ENCODE assay signal across 21 cellular contexts in genomic region chr10:33370434-33370930, GRCh38.
"Had no signal": no experiment of that assay in that cellular context is flagged by ENCODE, and none has a peak within 500 bp of the region (broad histone marks: within the 10 kb centered on the region; RNA-seq: fewer than 3 reads in every experiment).

No MANE protein-coding gene starts in this region.

- H3K27me3 Mint-ChIP-seq: progenitor cell of endocrine pancreas had no signal

- H3K4me3 ChIP-seq: coronary artery, heart right ventricle, left lung, lung, spleen, thyroid gland, upper lobe of right lung had no signal

- H3K36me3 ChIP-seq: heart right ventricle, left lung, spleen, thyroid gland, upper lobe of right lung had no signal

- H3K4me1 Mint-ChIP-seq: brain; central memory CD8-positive, alpha-beta T cell; natural killer cell had no signal

- DNase-seq: activated gamma-delta T cell treated with Interleukin-2 at 50 U/mL for 16 hours; activated T-cell treated with anti-CD3 and anti-CD28 coated beads, Interleukin-2, amount 50 U/mL, for 1 hour; anterior cingulate cortex; heart right ventricle; kidney glomerular epithelial cell; left lung; natural killer cell; spleen; stimulated activated CD4-positive, alpha-beta T cell treated with anti-CD3 and anti-CD28 coated beads, Interleukin-4, amount 100 ng/mL, for 1 hour; substantia nigra; T-helper 9 cell; thyroid gland; upper lobe of right lung had no signal

- H3K27ac Mint-ChIP-seq: activated naive CD4-positive, alpha-beta T cell treated with anti-CD3 and anti-CD28 coated beads, Interleukin-2, amount 50 U/mL, for 24 hours; brain; natural killer cell; progenitor cell of endocrine pancreas; stimulated activated naive CD8-positive, alpha-beta T cell treated with anti-CD3 and anti-CD28 coated beads, Interleukin-15, Interleukin-2, amounts not matched to agents 100 ng/mL and 50 ng/mL, for 24 hours; WTC11 had no signal

- H3K36me3 Mint-ChIP-seq: activated naive CD4-positive, alpha-beta T cell treated with anti-CD3 and anti-CD28 coated beads, Interleukin-2, amount 50 U/mL, for 24 hours; brain had no signal

- H3K9me3 ChIP-seq: thyroid gland had no signal

- H3K27ac ChIP-seq: coronary artery, heart right ventricle, left lung, spleen, thyroid gland, upper lobe of right lung had no signal

- H3K27me3 ChIP-seq: heart right ventricle, left lung, spleen, thyroid gland, upper lobe of right lung had no signal

- H3K4me1 ChIP-seq: left lung, spleen, thyroid gland, upper lobe of right lung had no signal

- ATAC-seq: heart right ventricle, left lung, natural killer cell, upper lobe of right lung, WTC11 had no signal

- H3K4me3 Mint-ChIP-seq: activated naive CD4-positive, alpha-beta T cell treated with anti-CD3 and anti-CD28 coated beads, Interleukin-2, amount 50 U/mL, for 24 hours; brain; central memory CD8-positive, alpha-beta T cell; natural killer cell; stimulated activated naive CD8-positive, alpha-beta T cell treated with anti-CD3 and anti-CD28 coated beads, Interleukin-15, Interleukin-2, amounts not matched to agents 100 ng/mL and 50 ng/mL, for 24 hours; WTC11 had no signal
